ENCODE assay signal across 1 cellular context in genomic region chr15:38440353-38441129, GRCh38.
TF ChIP-seq lines count a peak whose summit lies in the region.

No MANE protein-coding gene starts in this region.

TF ChIP-seq in K562, 482 proteins besides CTCF, POLR2A, EP300 and RAD21 (continued from another document):
- TF ChIP-seq, protein P1, sequence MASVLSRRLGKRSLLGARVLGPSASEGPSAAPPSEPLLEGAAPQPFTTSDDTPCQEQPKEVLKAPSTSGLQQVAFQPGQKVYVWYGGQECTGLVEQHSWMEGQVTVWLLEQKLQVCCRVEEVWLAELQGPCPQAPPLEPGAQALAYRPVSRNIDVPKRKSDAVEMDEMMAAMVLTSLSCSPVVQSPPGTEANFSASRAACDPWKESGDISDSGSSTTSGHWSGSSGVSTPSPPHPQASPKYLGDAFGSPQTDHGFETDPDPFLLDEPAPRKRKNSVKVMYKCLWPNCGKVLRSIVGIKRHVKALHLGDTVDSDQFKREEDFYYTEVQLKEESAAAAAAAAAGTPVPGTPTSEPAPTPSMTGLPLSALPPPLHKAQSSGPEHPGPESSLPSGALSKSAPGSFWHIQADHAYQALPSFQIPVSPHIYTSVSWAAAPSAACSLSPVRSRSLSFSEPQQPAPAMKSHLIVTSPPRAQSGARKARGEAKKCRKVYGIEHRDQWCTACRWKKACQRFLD (CRISPR knock-in tag; IDR thresholded peaks at IDR 0.05), result peak; percentile 50; the same call in 1 of the 2 replicates
- TF ChIP-seq CTBP1 (IDR thresholded peaks at IDR 0.05; ENCODE audit: borderline replicate concordance) (peak; percentile 61; the same call in 1 of the 2 replicates), ZEB2 (IDR thresholded peaks at IDR 0.05) (peak; percentile 72; the same call in 1 of the 2 replicates), KDM2B (CRISPR knock-in tag; IDR thresholded peaks at IDR 0.05) (no peak), E2F5 (CRISPR knock-in tag; IDR thresholded peaks at IDR 0.05) (no peak), MYNN (IDR thresholded peaks at IDR 0.05) (0 out of 2 replicates have a peak, but pooled peaks have one; percentile 29), MYNN (CRISPR knock-in tag; IDR thresholded peaks at IDR 0.05) (no peak), ETV1 (tag; conservative IDR thresholded peaks at IDR 0.05; ENCODE audit: low read depth) (no peak), NCOR1 (IDR thresholded peaks at IDR 0.05) (peak; percentile 16; the same call in 1 of the 2 replicates), NFXL1 (CRISPR knock-in tag; IDR thresholded peaks at IDR 0.05) (no peak), ZNF140 (CRISPR knock-in tag; IDR thresholded peaks at IDR 0.05) (no peak), FOXP1 (CRISPR knock-in tag; IDR thresholded peaks at IDR 0.05) (0 out of 2 replicates have a peak, but pooled peaks have one; percentile 83), GATAD2B (IDR thresholded peaks at IDR 0.05; ENCODE audit: borderline replicate concordance) (peak; percentile 25; the same call in 1 of the 2 replicates), MXI1 (IDR thresholded peaks at IDR 0.05; ENCODE audit: low read depth, low read length) (no peak), L3MBTL2 (IDR thresholded peaks at IDR 0.05) (peak; percentile 51; the same call in 1 of the 2 replicates), DEAF1 (CRISPR knock-in tag; IDR thresholded peaks at IDR 0.05) (peak; percentile 43), RB1 (IDR thresholded peaks at IDR 0.05; ENCODE audit: low read depth) (0 out of 2 replicates have a peak, but pooled peaks have one; percentile 22), FOXK2 (conservative IDR thresholded peaks at IDR 0.05 in 1 of 2, IDR thresholded peaks at IDR 0.05 in 1 of 2; ENCODE audit: low read depth in 2 of 2) (peak; percentile 90 to 92)
